Comparison of ENCODE assay signal across 12 cellular contexts in the genomic region with DNA sequence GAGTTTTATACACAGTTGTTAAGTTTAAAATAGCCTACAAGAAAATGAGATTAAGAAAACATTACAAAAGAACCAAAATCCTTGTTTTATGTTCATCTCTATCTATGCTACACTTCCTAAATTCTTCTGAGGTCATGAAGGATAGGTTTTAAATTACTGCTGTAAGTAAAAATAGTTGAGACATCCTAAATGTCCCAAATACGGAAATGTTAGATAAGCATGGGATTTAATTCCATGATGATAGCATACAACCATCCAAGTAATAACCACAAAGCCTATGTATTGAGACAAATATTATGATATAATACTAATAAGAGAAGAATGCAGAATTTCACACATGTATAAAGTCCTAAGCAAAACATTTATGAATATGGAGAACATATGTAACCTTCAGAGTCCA. TPM values are rescaled to one million over a fixed set of nuclear protein-coding genes. Genes with fewer than 3 reads are reported as not detected.
"Had no signal": no experiment of that assay in that cellular context is flagged by ENCODE, and none has a peak within 500 bp of the region (broad histone marks: within the 10 kb centered on the region; RNA-seq: fewer than 3 reads in every experiment).

No MANE protein-coding gene starts in this region.

- H3K27me3 ChIP-seq: breast epithelium, ovary had no signal

- DNase-seq: activated CD4-positive, alpha-beta T cell treated with anti-CD3 and anti-CD28 coated beads, Interleukin-2, amount 10 ng/mL, durations not matched to agents 7 days and 5 days; activated CD8-positive, alpha-beta memory T cell treated with anti-CD3 and anti-CD28 coated beads, Interleukin-2, amount 50 U/mL, for 48 hours; activated gamma-delta T cell; activated T-cell treated with anti-CD3 and anti-CD28 coated beads, Interleukin-2, amount 50 U/mL, for 72 hours; anterior cingulate cortex; glutamatergic neuron; hypothalamus; ovary; stimulated activated CD4-positive, alpha-beta T cell treated with anti-CD3 and anti-CD28 coated beads, Interleukin-2, amount 100 ng/mL, for 48 hours had no signal

- H3K27ac ChIP-seq: breast epithelium, ovary had no signal

- H3K4me3 ChIP-seq: breast epithelium, ovary had no signal

- H3K36me3 ChIP-seq: breast epithelium, ovary had no signal

- H3K9me3 ChIP-seq: breast epithelium, ovary had no signal

- ATAC-seq: activated naive CD4-positive, alpha-beta T cell treated with anti-CD3 and anti-CD28 coated beads, Interleukin-2, amount 50 U/mL, for 72 hours; activated T-cell treated with anti-CD3 and anti-CD28 coated beads, Interleukin-2, amount 50 U/mL, for 72 hours; stimulated activated memory B cell treated with anti-CD40 and anti-IgM and Interleukin-4, amounts not matched to agents 10 μg/mL and 1 μg/mL and 100 μg/mL, for 72 hours had no signal

RNA-seq across cellular contexts. Expression of gene PIEZO2, which starts 34.1 kb away (rescaled TPM):
- total RNA-seq: activated CD4-positive, alpha-beta T cell treated with anti-CD3 and anti-CD28 coated beads, Interleukin-2, amount 10 ng/mL, durations not matched to agents 7 days and 5 days; activated naive CD4-positive, alpha-beta T cell treated with anti-CD3 and anti-CD28 coated beads, Interleukin-2, amount 50 U/mL, for 72 hours; activated T-cell treated with anti-CD3 and anti-CD28 coated beads, Interleukin-2, amount 50 U/mL, for 72 hours had no signal
